ENCODE assay signal across 1 cellular context in the genomic region with DNA sequence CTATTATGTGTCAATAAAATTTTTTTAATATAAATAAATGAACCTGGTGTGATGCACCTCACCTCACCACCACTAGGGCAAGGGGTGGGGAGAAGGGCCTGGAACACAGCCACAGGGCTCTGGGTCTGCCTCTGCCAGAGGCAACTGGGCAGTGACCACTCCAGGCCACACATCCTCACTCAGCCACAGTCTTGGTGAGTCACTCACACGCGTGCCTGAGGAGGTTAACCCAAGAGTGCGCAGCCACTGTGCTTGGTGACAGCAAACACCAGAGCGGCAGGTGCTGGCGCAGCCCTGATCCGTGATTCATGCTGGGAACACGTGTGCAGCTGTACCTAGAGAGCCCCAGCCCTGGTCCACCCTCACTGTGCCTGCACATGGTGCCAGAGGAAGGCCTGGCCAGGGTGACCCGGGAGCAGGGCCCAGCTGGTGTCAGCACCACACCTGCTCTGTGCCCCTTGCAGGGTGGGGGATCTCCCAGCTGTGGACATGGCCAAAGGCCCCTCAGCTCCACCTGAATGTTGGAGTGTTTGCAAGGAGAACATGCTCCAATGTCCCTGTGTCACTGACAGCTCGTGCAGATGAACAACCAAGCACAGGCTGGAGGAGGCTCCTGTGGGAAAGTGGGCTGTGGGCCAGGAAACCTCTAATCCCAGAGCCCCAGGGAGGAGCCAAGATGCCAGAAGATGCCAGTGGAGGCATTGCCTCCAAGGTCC.
TF ChIP-seq lines count a peak whose summit lies in the region.

No MANE protein-coding gene starts in this region.

TF ChIP-seq in HCT116, 20 proteins besides CTCF, POLR2A, EP300 and RAD21 (continued from another document):
- TF ChIP-seq, protein P1, sequence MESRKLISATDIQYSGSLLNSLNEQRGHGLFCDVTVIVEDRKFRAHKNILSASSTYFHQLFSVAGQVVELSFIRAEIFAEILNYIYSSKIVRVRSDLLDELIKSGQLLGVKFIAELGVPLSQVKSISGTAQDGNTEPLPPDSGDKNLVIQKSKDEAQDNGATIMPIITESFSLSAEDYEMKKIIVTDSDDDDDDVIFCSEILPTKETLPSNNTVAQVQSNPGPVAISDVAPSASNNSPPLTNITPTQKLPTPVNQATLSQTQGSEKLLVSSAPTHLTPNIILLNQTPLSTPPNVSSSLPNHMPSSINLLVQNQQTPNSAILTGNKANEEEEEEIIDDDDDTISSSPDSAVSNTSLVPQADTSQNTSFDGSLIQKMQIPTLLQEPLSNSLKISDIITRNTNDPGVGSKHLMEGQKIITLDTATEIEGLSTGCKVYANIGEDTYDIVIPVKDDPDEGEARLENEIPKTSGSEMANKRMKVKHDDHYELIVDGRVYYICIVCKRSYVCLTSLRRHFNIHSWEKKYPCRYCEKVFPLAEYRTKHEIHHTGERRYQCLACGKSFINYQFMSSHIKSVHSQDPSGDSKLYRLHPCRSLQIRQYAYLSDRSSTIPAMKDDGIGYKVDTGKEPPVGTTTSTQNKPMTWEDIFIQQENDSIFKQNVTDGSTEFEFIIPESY (IDR thresholded peaks at IDR 0.05; ENCODE audit: extremely low read depth, insufficient replicate concordance, low read length) = no peak
- TF ChIP-seq SIN3A (IDR thresholded peaks at IDR 0.05; ENCODE audit: low read depth) (no peak), ELF1 (IDR thresholded peaks at IDR 0.05; ENCODE audit: borderline replicate concordance, low read depth) (no peak), REST (IDR thresholded peaks at IDR 0.05; ENCODE audit: low read depth) (no peak), CEBPB (IDR thresholded peaks at IDR 0.05; ENCODE audit: low read depth) (no peak), ZFX (IDR thresholded peaks at IDR 0.05) (no peak)
TF ChIP-seq in HCT116: peak in this region for 6.
